14 cellular contexts compared by ENCODE assay signal in genomic region chr21:32328595-32328994, GRCh38. TPM values are rescaled to one million over a fixed set of nuclear protein-coding genes. Genes with fewer than 3 reads are reported as not detected.
DNase-seq lines count a peak whose midpoint lies in the region; ATAC-seq lines count a peak whose summit lies in the region.
"Had no signal": no experiment of that assay in that cellular context is flagged by ENCODE, and none has a peak within 500 bp of the region (broad histone marks: within the 10 kb centered on the region; RNA-seq: fewer than 3 reads in every experiment).

No MANE protein-coding gene starts in this region.

- H3K4me3 ChIP-seq in skin epidermis, result no peak overlapping the region
- H3K4me3 ChIP-seq: BLaER1 treated with 17β-estradiol and CSF1 and Interleukin-3, amounts not matched to agents 10 nM and 100 nM had no signal

- peak; percentile 71 for DNase-seq in GM03348 (ENCODE audit: low spot score)
- DNase-seq in left lobe of liver (ENCODE audit: low spot score), result no peak
- DNase-seq in AG08396 (ENCODE audit: low spot score), result no peak
- DNase-seq in NCI-H128 (lab: John Stamatoyannopoulos, UW; ENCODE audit: unreplicated experiment), result no peak
- DNase-seq: Karpas-422, NCI-H2171 treated with DMSO at 0.1 percent for 48 hours, T-helper 9 cell had no signal

- ATAC-seq in left lobe of liver, result peak; percentile 42
- ATAC-seq in HG03378 (IDR thresholded peaks at IDR 0.05; ENCODE audit: unreplicated experiment), result no peak
- ATAC-seq in GM21786 (IDR thresholded peaks at IDR 0.05; ENCODE audit: unreplicated experiment), result no peak

- H3K27ac ChIP-seq in cingulate gyrus (ENCODE audit: low read depth, low read length) (peak overlapping the region; percentile 42), skin epidermis (peak overlapping the region in 12 of 21 experiments; percentile 9 to 72 (median 60))
- H3K27ac ChIP-seq: BLaER1 treated with 17β-estradiol and CSF1 and Interleukin-3, amounts not matched to agents 10 nM and 100 nM had no signal

RNA-seq across cellular contexts. Expression of gene MRAP, which starts 29.9 kb away (rescaled TPM):
- total RNA-seq in left lobe of liver, result 3.4 TPM
- total RNA-seq: activated CD8-positive, alpha-beta memory T cell treated with anti-CD3 and anti-CD28 coated beads for 36 hours; mononuclear cell had no signal

RNA-seq across cellular contexts. Expression of gene MIS18A, which starts 49.7 kb away (rescaled TPM):
- total RNA-seq in left lobe of liver, result 2.4 TPM
